8 cellular contexts compared by ENCODE assay signal in genomic region chr5:149605998-149606721, GRCh38. TPM values are rescaled to one million over a fixed set of nuclear protein-coding genes. Genes with fewer than 3 reads are reported as not detected.
DNase-seq lines count a peak whose midpoint lies in the region; FAIRE-seq and TF ChIP-seq lines count a peak whose summit lies in the region.

No MANE protein-coding gene starts in this region.

- H3K27ac ChIP-seq in suprapubic skin = peak overlapping the region; percentile 75
- no peak overlapping the region for H3K27ac ChIP-seq in testis

- H3K27me3 ChIP-seq in suprapubic skin (no peaks in the 10 kb centered on the region), testis (no peaks in the 10 kb centered on the region)

- peak overlapping the region; percentile 14 for H3K4me3 Mint-ChIP-seq in HFFc6
- H3K4me3 Mint-ChIP-seq in activated T-cell treated with anti-CD3 and anti-CD28 coated beads, Interleukin-2, amount 50 U/mL, for 24 hours = no peak overlapping the region

- peak; percentile 87 for FAIRE-seq in GM18507 (lab: Jason Lieb, UNC)

- H3K27ac Mint-ChIP-seq in HFFc6 = peak overlapping the region; percentile 92
- H3K27ac Mint-ChIP-seq in activated T-cell treated with anti-CD3 and anti-CD28 coated beads, Interleukin-2, amount 50 U/mL, for 24 hours = no peak overlapping the region

- DNase-seq in GM18507 (ENCODE audit: extremely low spot score, insufficient read length, low read depth) = peak; percentile 46
- peak; percentile 92 for DNase-seq in HFFc6
- peak; percentile 61 for DNase-seq in NAMALWA (ENCODE audit: low spot score)
- peak; percentile 44 for DNase-seq in fibroblast of gingiva (ENCODE audit: low read depth)
- no peak for DNase-seq in suprapubic skin (ENCODE audit: low spot score in 2 of 2)
- no peak for DNase-seq in testis
- DNase-seq in NCI-H1694 treated with DMSO at 0.1 percent for 48 hours (lab: John Stamatoyannopoulos, UW) = no peak
- DNase-seq in activated T-cell treated with anti-CD3 and anti-CD28 coated beads, Interleukin-2, amount 50 U/mL, for 24 hours = no peak

- TF ChIP-seq POLR2A in suprapubic skin (IDR thresholded peaks at IDR 0.05) (no peak), testis (IDR thresholded peaks at IDR 0.05) (no peak)

- TF ChIP-seq CTCF in HFFc6 (IDR thresholded peaks at IDR 0.05) = no peak
- no peak for TF ChIP-seq CTCF in suprapubic skin (IDR thresholded peaks at IDR 0.05)
- TF ChIP-seq CTCF in testis (IDR thresholded peaks at IDR 0.05) = no peak

- peaks cover 32% of the 10 kb centered on the region for H3K4me1 ChIP-seq in suprapubic skin
- peaks cover 6% of the 10 kb centered on the region for H3K4me1 ChIP-seq in testis

- 44% methylated on average over 11 of the region's 11 CpGs for WGBS in suprapubic skin
- 66 to 75% methylated on average over 9 to 11 of the region's 11 CpGs for WGBS in testis, 2 donors

- H3K36me3 ChIP-seq in suprapubic skin = peaks cover 35% of the 10 kb centered on the region
- no peaks in the 10 kb centered on the region for H3K36me3 ChIP-seq in testis (ENCODE audit: low read depth, missing control alignments)

- H3K4me1 Mint-ChIP-seq in HFFc6 (ENCODE audit: low read depth) = peaks cover 25% of the 10 kb centered on the region
- H3K4me1 Mint-ChIP-seq in activated T-cell treated with anti-CD3 and anti-CD28 coated beads, Interleukin-2, amount 50 U/mL, for 24 hours (ENCODE audit: low read depth) = peaks cover 9% of the 10 kb centered on the region

- H3K4me3 ChIP-seq in suprapubic skin (no peak overlapping the region), testis (no peak overlapping the region)

- intact Hi-C loops in testis (cut with DNase I; ENCODE audit: low total_unique reads) = no loop called here

- peaks cover 2% of the 10 kb centered on the region; the same call in 1 of the 2 replicates for H3K27me3 Mint-ChIP-seq in HFFc6 (ENCODE audit: insufficient read depth)
- no peaks in the 10 kb centered on the region for H3K27me3 Mint-ChIP-seq in activated T-cell treated with anti-CD3 and anti-CD28 coated beads, Interleukin-2, amount 50 U/mL, for 24 hours

- H3K9me3 ChIP-seq in suprapubic skin (no peaks in the 10 kb centered on the region), testis (no peaks in the 10 kb centered on the region)

- peaks cover 11% of the 10 kb centered on the region for H3K36me3 Mint-ChIP-seq in HFFc6 (ENCODE audit: low read depth)
- no peaks in the 10 kb centered on the region for H3K36me3 Mint-ChIP-seq in activated T-cell treated with anti-CD3 and anti-CD28 coated beads, Interleukin-2, amount 50 U/mL, for 24 hours (ENCODE audit: low read depth)

- no peak for TF ChIP-seq EP300 in suprapubic skin (IDR thresholded peaks at IDR 0.05)

- H3K9me3 Mint-ChIP-seq in HFFc6 = peaks cover 5% of the 10 kb centered on the region; the same call in 1 of the 2 replicates
- no peaks in the 10 kb centered on the region for H3K9me3 Mint-ChIP-seq in activated T-cell treated with anti-CD3 and anti-CD28 coated beads, Interleukin-2, amount 50 U/mL, for 24 hours

RNA-seq across cellular contexts. Expression of gene ARHGEF37, which starts 24.9 kb away (rescaled TPM):
- total RNA-seq in HFFc6 (2021; fragmentation: NEBNext Ultra II Directional; extraction: Animal tissue kit (Norgen Biotek cat#: 25700)) = under 1 TPM; 0.31 to 0.81 (median 0.38) TPM
- total RNA-seq in suprapubic skin (10 to 100 TPM; 45.4 to 75.3 (median 65.3) TPM), testis (10 to 100 TPM; 13.4 to 17.8 TPM)
- polyA plus RNA-seq in testis (ENCODE audit: insufficient read depth, low read depth, low replicate concordance) = 12.9 TPM

RNA-seq across cellular contexts. Expression of gene CSNK1A1, which starts 54.9 kb away (rescaled TPM):
- 100 to 1,000 TPM; 266 to 336 (median 310) TPM for total RNA-seq in HFFc6 (2021; fragmentation: NEBNext Ultra II Directional; extraction: Animal tissue kit (Norgen Biotek cat#: 25700))
- total RNA-seq in suprapubic skin (100 to 1,000 TPM; 273 to 365 (median 320) TPM), testis (100 to 1,000 TPM; 148 to 192 TPM)
- 129 TPM for polyA plus RNA-seq in testis (ENCODE audit: insufficient read depth, low read depth, low replicate concordance)

Comparison
In these comparisons a context has a peak if more than half of its experiments do, and no peak if none do; other contexts are left out.
1. DNase-seq: peak in GM18507 (single experiment), HFFc6 (single experiment), NAMALWA (single experiment) and fibroblast of gingiva (single experiment); none in suprapubic skin (0 of 2), testis (single experiment), NCI-H1694 treated with DMSO at 0.1 percent for 48 hours (single experiment) and activated T-cell treated with anti-CD3 and anti-CD28 coated beads, Interleukin-2, amount 50 U/mL, for 24 hours (single experiment).
2. RNA of gene ARHGEF37, which starts 24.9 kb away (total RNA-seq): 45.4 to 75.3 TPM in suprapubic skin and 13.4 to 17.8 TPM in testis; 0.31 to 0.81 TPM in HFFc6; every median in the first group is over 4 times any median in the second.